ENCODE assay signal across 9 cellular contexts in genomic region chr1:150972417-150972940, GRCh38. TPM values are rescaled to one million over a fixed set of nuclear protein-coding genes. Genes with fewer than 3 reads are reported as not detected.
DNase-seq lines count a peak whose midpoint lies in the region; ATAC-seq and TF ChIP-seq lines count a peak whose summit lies in the region.
"Had no signal": no experiment of that assay in that cellular context is flagged by ENCODE, and none has a peak within 500 bp of the region (broad histone marks: within the 10 kb centered on the region; RNA-seq: fewer than 3 reads in every experiment).

No MANE protein-coding gene starts in this region.

- peaks cover 22 to 54% (median 43%) of the 10 kb centered on the region in 11 experiments for H3K36me3 ChIP-seq in BLaER1 treated with 17β-estradiol and CSF1 and Interleukin-3, amounts not matched to agents 10 nM and 100 nM
- H3K36me3 ChIP-seq in MG63 (peaks cover 57% of the 10 kb centered on the region), neural cell (ENCODE audit: insufficient read depth, low read length) (no peaks in the 10 kb centered on the region)

- no peak for TF ChIP-seq EP300 in neural cell (conservative IDR thresholded peaks at IDR 0.05; ENCODE audit: poor library complexity, severe bottlenecking)

- no peaks in the 10 kb centered on the region for H3K9me3 ChIP-seq in BLaER1 treated with 17β-estradiol and CSF1 and Interleukin-3, amounts not matched to agents 10 nM and 100 nM (replicated peaks in 1 of 11)
- no peaks in the 10 kb centered on the region for H3K9me3 ChIP-seq in MG63
- no peaks in the 10 kb centered on the region for H3K9me3 ChIP-seq in neural cell (ENCODE audit: low read length)

- peak overlapping the region; percentile 94 to 100 (median 98) for H3K4me2 ChIP-seq in BLaER1 treated with 17β-estradiol and CSF1 and Interleukin-3, amounts not matched to agents 10 nM and 100 nM
- H3K4me2 ChIP-seq in neural cell (ENCODE audit: low read length), result peak overlapping the region; percentile 13

- H2AFZ ChIP-seq in neural cell (ENCODE audit: low read depth, low read length), result no peak overlapping the region

- H4K20me1 ChIP-seq in BLaER1 treated with 17β-estradiol and CSF1 and Interleukin-3, amounts not matched to agents 10 nM and 100 nM, result peaks cover 58 to 64% (median 62%) of the 10 kb centered on the region in 11 experiments
- H4K20me1 ChIP-seq in neural cell (ENCODE audit: insufficient read depth), result no peaks in the 10 kb centered on the region

- TF ChIP-seq CTCF in dorsolateral prefrontal cortex (IDR thresholded peaks at IDR 0.05 in 54 of 56, conservative IDR thresholded peaks at IDR 0.05 in 2 of 56; ENCODE audit: low read depth in 1 of 56, partially characterized antibody in 56 of 56) (no peak), neural cell (IDR thresholded peaks at IDR 0.05; ENCODE audit: poor library complexity, severe bottlenecking) (no peak)

- no peaks in the 10 kb centered on the region for H3F3A ChIP-seq in neural cell (ENCODE audit: insufficient read depth, low read length, poor library complexity, severe bottlenecking)

- H3K4me3 ChIP-seq in BLaER1 treated with 17β-estradiol and CSF1 and Interleukin-3, amounts not matched to agents 10 nM and 100 nM, result peak overlapping the region; percentile 79 to 96 (median 89)
- H3K4me3 ChIP-seq in MG63 (peak overlapping the region; percentile 82), dorsolateral prefrontal cortex (peak overlapping the region in 52 of 59 donors; percentile 3 to 94 (median 86)), neural cell (ENCODE audit: low read length) (peak overlapping the region; percentile 94)

- no peak for DNase-seq in MG63
- peak in 1 of 10 donors; percentile 47 for DNase-seq in dorsolateral prefrontal cortex
- DNase-seq in iPS-NIHi11 (ENCODE audit: low spot score), result no peak
- DNase-seq in putamen (ENCODE audit: low spot score), result no peak
- DNase-seq: NCI-H1436 treated with DMSO at 0.1 percent for 48 hours had no signal

- intact Hi-C loops in dorsolateral prefrontal cortex (cut with DNase I), result loop anchor here in 1 of 2 donors (5.0 kb wide), 1 partner anchor 45 kb away; the partner anchor contains the start of gene SETDB1

- no peak for TF ChIP-seq RAD21 in neural cell (conservative IDR thresholded peaks at IDR 0.05)

- H3K9me2 ChIP-seq in neural cell (ENCODE audit: insufficient read depth, low read length), result no peaks in the 10 kb centered on the region

- peak overlapping the region; percentile 95 to 100 (median 98) for H3K9ac ChIP-seq in BLaER1 treated with 17β-estradiol and CSF1 and Interleukin-3, amounts not matched to agents 10 nM and 100 nM
- H3K9ac ChIP-seq in neural cell (ENCODE audit: low read length), result no peak overlapping the region

- H3K27me3 ChIP-seq in BLaER1 treated with 17β-estradiol and CSF1 and Interleukin-3, amounts not matched to agents 10 nM and 100 nM, result no peaks in the 10 kb centered on the region
- H3K27me3 ChIP-seq in MG63, result no peaks in the 10 kb centered on the region
- H3K27me3 ChIP-seq in dorsolateral prefrontal cortex, result no peaks in the 10 kb centered on the region
- no peaks in the 10 kb centered on the region for H3K27me3 ChIP-seq in neural cell (ENCODE audit: insufficient read depth, low read depth, low read length)

- peak overlapping the region; percentile 5 to 99 (median 97); a peak in 16 of 22 replicates for H3K27ac ChIP-seq in BLaER1 treated with 17β-estradiol and CSF1 and Interleukin-3, amounts not matched to agents 10 nM and 100 nM
- H3K27ac ChIP-seq in dorsolateral prefrontal cortex (peak overlapping the region in 57 of 59 donors; percentile 47 to 99 (median 96)), neural cell (ENCODE audit: low read length) (no peak overlapping the region)

- ATAC-seq in GM21526 (IDR thresholded peaks at IDR 0.05; ENCODE audit: low FRiP score, unreplicated experiment), result no peak
- ATAC-seq in HG03139 (IDR thresholded peaks at IDR 0.05; ENCODE audit: unreplicated experiment), result no peak

- H3K4me1 ChIP-seq in BLaER1 treated with 17β-estradiol and CSF1 and Interleukin-3, amounts not matched to agents 10 nM and 100 nM, result peaks cover 54 to 68% (median 60%) of the 10 kb centered on the region in 10 experiments

- H3K79me2 ChIP-seq in neural cell (replicated peaks; ENCODE audit: insufficient read depth, low read length), result peaks cover 53% of the 10 kb centered on the region

TF ChIP-seq in neural cell, 6 proteins besides CTCF, POLR2A, EP300 and RAD21:
- TF ChIP-seq POLR2AphosphoS5 (IDR thresholded peaks at IDR 0.05) (no peak), EZH2 (IDR thresholded peaks at IDR 0.05; ENCODE audit: borderline replicate concordance, insufficient read depth, low read length, poor library complexity, severe bottlenecking) (no peak), TAF1 (IDR thresholded peaks at IDR 0.05; ENCODE audit: low read depth) (no peak), MXI1 (conservative IDR thresholded peaks at IDR 0.05; ENCODE audit: poor library complexity, severe bottlenecking) (no peak), REST (IDR thresholded peaks at IDR 0.05; ENCODE audit: borderline replicate concordance) (no peak), SMC3 (conservative IDR thresholded peaks at IDR 0.05; ENCODE audit: poor library complexity) (no peak)

RNA-seq across cellular contexts. Expression of gene CERS2, which starts 2.2 kb away (rescaled TPM):
- total RNA-seq in MG63 (2014; rRNA removed; shearing (Covaris generic); ENCODE audit: low replicate concordance), result 86.1 and 89.6 TPM in 2 replicates
- 100 to 1,000 TPM in 82 of 120 experiments, 10 to 100 TPM in 38; 57.6 to 381 (median 121) TPM for total RNA-seq in dorsolateral prefrontal cortex
- polyA plus RNA-seq in neural cell, result 39.1 and 49.7 TPM in 2 replicates
- 32.5 and 33.1 TPM in 2 replicates for polyA minus RNA-seq in neural cell

RNA-seq across cellular contexts. Expression of gene ANXA9, which starts 9.6 kb away (rescaled TPM):
- 0.46 TPM in 1 of 2 replicates, not detected in the other for total RNA-seq in MG63 (2014; rRNA removed; shearing (Covaris generic); ENCODE audit: low replicate concordance)
- total RNA-seq in dorsolateral prefrontal cortex, result 1 to 10 TPM in 7 of 120 experiments, under 1 TPM in 36, not detected in 77; 0.21 to 2.1 (median 0.41) TPM
- polyA plus RNA-seq in neural cell, result not detected in 2 replicates
- not detected in 2 replicates for polyA minus RNA-seq in neural cell

RNA-seq across cellular contexts. Expression of gene MINDY1, which starts 34.2 kb away (rescaled TPM):
- total RNA-seq in MG63 (2014; rRNA removed; shearing (Covaris generic); ENCODE audit: low replicate concordance), result 8.7 and 8.9 TPM in 2 replicates
- 10 to 100 TPM; 12.0 to 93.6 (median 37.4) TPM for total RNA-seq in dorsolateral prefrontal cortex
- polyA plus RNA-seq in neural cell, result 16.1 and 25.2 TPM in 2 replicates
- 23.4 and 28.0 TPM in 2 replicates for polyA minus RNA-seq in neural cell

RNA-seq across cellular contexts. Expression of gene PRUNE1, which starts 35.8 kb away (rescaled TPM):
- 7.5 and 8.1 TPM in 2 replicates for total RNA-seq in MG63 (2014; rRNA removed; shearing (Covaris generic); ENCODE audit: low replicate concordance)
- total RNA-seq in dorsolateral prefrontal cortex, result 10 to 100 TPM; 12.4 to 27.8 (median 20.6) TPM
- 25.7 and 32.2 TPM in 2 replicates for polyA plus RNA-seq in neural cell
- polyA minus RNA-seq in neural cell, result 32.1 and 42.3 TPM in 2 replicates

RNA-seq across cellular contexts. Expression of gene SETDB1, which starts 46.3 kb away (rescaled TPM):
- total RNA-seq in MG63 (2014; rRNA removed; shearing (Covaris generic); ENCODE audit: low replicate concordance), result 23.5 and 49.2 TPM in 2 replicates
- total RNA-seq in dorsolateral prefrontal cortex, result 10 to 100 TPM; 29.7 to 62.6 (median 42.4) TPM
- polyA plus RNA-seq in neural cell, result 39.1 and 51.1 TPM in 2 replicates
- polyA minus RNA-seq in neural cell, result 76.9 and 79.6 TPM in 2 replicates
